In the genomic region with DNA sequence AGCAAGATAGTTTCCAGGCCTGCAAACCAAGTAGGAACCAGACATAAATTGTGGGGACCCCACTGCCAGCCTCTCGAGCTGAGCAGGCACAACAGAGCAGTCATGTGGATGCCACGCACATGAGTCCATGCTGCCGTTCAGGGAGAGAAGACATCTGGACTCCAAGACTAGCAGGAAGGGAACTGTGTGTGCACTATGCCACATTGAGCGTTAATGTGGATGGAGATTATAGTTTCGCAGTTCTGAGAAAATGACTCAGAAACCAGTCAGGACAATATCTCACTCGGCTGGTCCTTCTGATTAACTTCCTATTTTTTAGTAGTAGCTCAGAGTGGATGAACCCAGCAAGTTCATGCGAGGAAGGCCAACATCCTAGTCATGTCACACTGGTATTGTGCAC, we compare ENCODE assay signal across 1 cellular context.
TF ChIP-seq lines count a peak whose summit lies in the region.

No MANE protein-coding gene starts in this region.

TF ChIP-seq in GM23338, 12 proteins besides CTCF, POLR2A, EP300 and RAD21 (continued from another document):
- TF ChIP-seq, protein P1, sequence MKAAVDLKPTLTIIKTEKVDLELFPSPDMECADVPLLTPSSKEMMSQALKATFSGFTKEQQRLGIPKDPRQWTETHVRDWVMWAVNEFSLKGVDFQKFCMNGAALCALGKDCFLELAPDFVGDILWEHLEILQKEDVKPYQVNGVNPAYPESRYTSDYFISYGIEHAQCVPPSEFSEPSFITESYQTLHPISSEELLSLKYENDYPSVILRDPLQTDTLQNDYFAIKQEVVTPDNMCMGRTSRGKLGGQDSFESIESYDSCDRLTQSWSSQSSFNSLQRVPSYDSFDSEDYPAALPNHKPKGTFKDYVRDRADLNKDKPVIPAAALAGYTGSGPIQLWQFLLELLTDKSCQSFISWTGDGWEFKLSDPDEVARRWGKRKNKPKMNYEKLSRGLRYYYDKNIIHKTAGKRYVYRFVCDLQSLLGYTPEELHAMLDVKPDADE (IDR thresholded peaks at IDR 0.05), result no peak
